In genomic region chr2:106269591-106270291, GRCh38 we compare ENCODE assay signal across 8 cellular contexts.
DNase-seq lines count a peak whose midpoint lies in the region; ATAC-seq and TF ChIP-seq lines count a peak whose summit lies in the region.

No MANE protein-coding gene starts in this region.

- peaks cover 12 to 20% of the 10 kb centered on the region in 2 experiments; a peak in 4 of 5 replicates for H3K9me3 Mint-ChIP-seq in H9
- no peaks in the 10 kb centered on the region for H3K9me3 Mint-ChIP-seq in immature natural killer cell

- no peak overlapping the region for H2AFZ ChIP-seq in H9 (ENCODE audit: low read length)

- H3K56ac ChIP-seq in H9 (ENCODE audit: insufficient read length, low read depth, low read length): no peak overlapping the region

- H3K27ac ChIP-seq in H9 (ENCODE audit: insufficient read length, low read depth, low read length): no peak overlapping the region

- H2AK5ac ChIP-seq in H9 (ENCODE audit: insufficient read length, low read length): no peak overlapping the region

- H3K36me3 Mint-ChIP-seq in H9 (ENCODE audit: insufficient read depth in 1 of 3, low read depth in 3 of 3) (peaks cover 8 to 13% (median 9%) of the 10 kb centered on the region in 3 experiments; a peak in 6 of 7 replicates), immature natural killer cell (no peaks in the 10 kb centered on the region)

- no peak overlapping the region for H4K5ac ChIP-seq in H9 (ENCODE audit: insufficient read length, low read depth, low read length)

- no peak overlapping the region for H2BK15ac ChIP-seq in H9 (ENCODE audit: low read depth, low read length)

- TF ChIP-seq CTCF in H9 (conservative IDR thresholded peaks at IDR 0.05): no peak

- H2BK5ac ChIP-seq in H9 (ENCODE audit: insufficient read length, low read length): no peak overlapping the region

- no peaks in the 10 kb centered on the region for H3K79me1 ChIP-seq in H9 (ENCODE audit: insufficient read depth, low read depth, low read length, poor library complexity, severe bottlenecking)

- H3K4me1 Mint-ChIP-seq in H9: peaks cover 0 to 4% of the 10 kb centered on the region in 2 experiments; a peak in 1 of 4 replicates
- H3K4me1 Mint-ChIP-seq in immature natural killer cell: peaks cover 50 to 54% of the 10 kb centered on the region in 2 donors

- no peaks in the 10 kb centered on the region for H4K20me1 ChIP-seq in H9 (ENCODE audit: control insufficient read depth, insufficient read depth, insufficient read length)

- H3K4me3 Mint-ChIP-seq in H9 (no peak overlapping the region), immature natural killer cell (peak overlapping the region; percentile 64 to 86 (median 75))

- H3T11ph ChIP-seq in H9 (ENCODE audit: low read length): no peak overlapping the region

- no CpG with 5 or more reads among the region's 44 CpGs for WGBS in H9 (ENCODE audit: extremely low coverage, insufficient read length, low lambda C conversion rate)

- H2BK120ac ChIP-seq in H9 (ENCODE audit: low read depth, low read length, poor library complexity, severe bottlenecking): no peak overlapping the region

- H3K18ac ChIP-seq in H9 (ENCODE audit: insufficient read length, low read depth, low read length): no peak overlapping the region

- no peaks in the 10 kb centered on the region for H3K79me2 ChIP-seq in H9 (ENCODE audit: insufficient read depth, low read length)

- H3K23ac ChIP-seq in H9 (ENCODE audit: insufficient read length, low read depth, low read length): no peak overlapping the region

- peak overlapping the region; percentile 27 for H3K4me2 ChIP-seq in H9 (ENCODE audit: insufficient read depth, insufficient read length, low read length)

- no peaks in the 10 kb centered on the region for H3K23me2 ChIP-seq in H9 (ENCODE audit: insufficient read length, low read depth, low read length, poor library complexity, severe bottlenecking)

- H4K91ac ChIP-seq in H9 (ENCODE audit: insufficient read length, low read depth, low read length): no peak overlapping the region

- no peak overlapping the region for H3K14ac ChIP-seq in H9 (ENCODE audit: insufficient read depth, low read length)

- ATAC-seq in HG03342 (IDR thresholded peaks at IDR 0.05; ENCODE audit: unreplicated experiment): no peak
- no peak for ATAC-seq in GM21515 (IDR thresholded peaks at IDR 0.05; ENCODE audit: unreplicated experiment)

- H3K27me3 Mint-ChIP-seq in H9 (ENCODE audit: low read depth): peaks cover 4% of the 10 kb centered on the region
- H3K27me3 Mint-ChIP-seq in immature natural killer cell (ENCODE audit: low read depth in 3 of 3): peaks cover 6 to 15% (median 6%) of the 10 kb centered on the region in 3 donors

- DNase-seq in COLO668 (lab: John Stamatoyannopoulos, UW; ENCODE audit: unreplicated experiment) (peak; percentile 91), H9 (no peak), NCI-H510A treated with DMSO at 0.1 percent for 48 hours (lab: John Stamatoyannopoulos, UW) (peak; percentile 68), immature natural killer cell (peak in 2 of 3 donors; percentile 18 to 25)
- DNase-seq in activated effector memory CD4-positive, alpha-beta T cell treated with anti-CD3 and anti-CD28 coated beads, Interleukin-2, amount 50 U/mL, for 16 hours: peak; percentile 69
- DNase-seq in stimulated activated CD4-positive, alpha-beta T cell treated with anti-CD3 and anti-CD28 coated beads, TNF-alpha, amount 100 ng/mL, for 1 hour (ENCODE audit: low read depth in 3 of 3, low spot score in 1 of 3): peak in 2 of 3 donors; percentile 9 to 11

- H3K27ac Mint-ChIP-seq in H9 (no peak overlapping the region), immature natural killer cell (peak overlapping the region in 4 of 6 donors; percentile 27 to 83 (median 72))

- no peak overlapping the region for H2BK12ac ChIP-seq in H9 (ENCODE audit: insufficient read length, low read depth, low read length)

- no peak overlapping the region for H3K9ac ChIP-seq in H9 (ENCODE audit: extremely low read depth, insufficient read length, low read length)

- H3K9me3 ChIP-seq in H9 (ENCODE audit: control insufficient read depth, low read depth, low read length): no peaks in the 10 kb centered on the region

- no peak overlapping the region for H2BK20ac ChIP-seq in H9 (ENCODE audit: low read depth, low read length, poor library complexity, severe bottlenecking)

- no peaks in the 10 kb centered on the region for H3K27me3 ChIP-seq in H9 (ENCODE audit: insufficient read depth, low read length)

- no peak overlapping the region for H4K8ac ChIP-seq in H9 (replicated peaks; ENCODE audit: insufficient read length, low read depth, low read length)

- no peak overlapping the region for H3K4ac ChIP-seq in H9 (ENCODE audit: low read depth, low read length)

- no peaks in the 10 kb centered on the region; the same call in 1 of the 2 replicates for H3K4me1 ChIP-seq in H9 (ENCODE audit: insufficient read depth, low read length)

Comparison
In these comparisons a context has a peak if more than half of its experiments do, and no peak if none do; other contexts are left out.
1. H3K27ac Mint-ChIP-seq: peak in immature natural killer cell (4 of 6); none in H9 (0 of 3).
2. H3K4me3 Mint-ChIP-seq: peak in immature natural killer cell (5 of 5); none in H9 (0 of 2).